8 cellular contexts compared by ENCODE assay signal in genomic region chr13:102773441-102774209, GRCh38. TPM values are rescaled to one million over a fixed set of nuclear protein-coding genes. Genes with fewer than 3 reads are reported as not detected.
DNase-seq lines count a peak whose midpoint lies in the region; ATAC-seq and TF ChIP-seq lines count a peak whose summit lies in the region.

TSS of gene TEX30 (minus strand) at chr13:102773786. CDS start at chr13:102770026, 3,760 bp downstream.

- H3K36me3 ChIP-seq in heart right ventricle: no peaks in the 10 kb centered on the region
- no peaks in the 10 kb centered on the region for H3K36me3 ChIP-seq in prostate gland

- TF ChIP-seq POLR2A in prostate gland (IDR thresholded peaks at IDR 0.05): peak; percentile 63

- H3K4me1 ChIP-seq in heart right ventricle (peaks cover 0 to 30% (median 12%) of the 10 kb centered on the region in 9 donors), prostate gland (replicated peaks) (no peaks in the 10 kb centered on the region)

- peak within 1 kb of the TSS; percentile 32 to 93 (median 83) for H3K27ac ChIP-seq in heart right ventricle
- peak within 1 kb of the TSS; percentile 70 to 74 for H3K27ac ChIP-seq in prostate gland

- in situ Hi-C loops in GM13976 (cut with MboI; ENCODE audit: low sequenced_read_pairs, unreplicated experiment): loop anchor here (10.0 kb wide), 1 partner anchor 179 kb away; the partner anchor contains the start of gene TPP2

- intact Hi-C loops in T-helper 1 cell treated with Interleukin-12 subunit alpha and Interleukin-12 subunit beta and Interleukin-4 antibody, amounts not matched to agents 30 ng/mL and 1 ng/mL, for 36 hours (cut with micrococcal nuclease): loop anchor here (1.0 to 10.0 kb wide), 10 partner anchors 27 to 1149 kb away; partner anchors contain the start of genes ERCC5 and TPP2
- intact Hi-C loops in heart right ventricle (cut with DNase I): loop anchor here in 3 of 10 donors (2.0 to 10.0 kb wide), 3 partner anchors 25 to 179 kb away; partner anchors contain the start of genes TPP2 (in 2 of the 3), BIVM (in 1 of the 3), ERCC5 (in 1 of the 3) and POGLUT2 (in 1 of the 3)
- intact Hi-C loops in prostate gland (cut with DNase I): loop anchor here (2.0 to 5.0 kb wide), 2 partner anchors 73 to 176 kb away; partner anchors contain the start of genes ERCC5 and TPP2

- ATAC-seq in HG02678 (IDR thresholded peaks at IDR 0.05; ENCODE audit: unreplicated experiment) (peak; percentile 90), heart right ventricle (peak; percentile 99 to 100 (median 99))

- peak within 1 kb of the TSS; percentile 63 to 96 (median 86) for H3K4me3 ChIP-seq in heart right ventricle
- H3K4me3 ChIP-seq in prostate gland: peak within 1 kb of the TSS; percentile 63 to 73

- TF ChIP-seq CTCF in GM13976 (IDR thresholded peaks at IDR 0.05; ENCODE audit: borderline replicate concordance, control extremely low read depth, extremely low read depth, insufficient read depth, missing control alignments) (no peak), heart right ventricle (IDR thresholded peaks at IDR 0.05) (peak in 4 of 9 donors; percentile 13 to 23 (median 18)), prostate gland (IDR thresholded peaks at IDR 0.05) (no peak)

- DNase-seq in GM13976 (ENCODE audit: low spot score) (peak; percentile 93), NCI-H128 (lab: John Stamatoyannopoulos, UW; ENCODE audit: unreplicated experiment) (peak; percentile 49), amniotic stem cell (lab: John Stamatoyannopoulos, UW) (peak; percentile 48), heart right ventricle (peak; percentile 81 to 89), prostate gland (ENCODE audit: low spot score) (peak; percentile 66), ureter (ENCODE audit: low spot score) (peak; percentile 81)

- H3K9me3 ChIP-seq in heart right ventricle (no peaks in the 10 kb centered on the region), prostate gland (no peaks in the 10 kb centered on the region)

- no peaks in the 10 kb centered on the region for H3K27me3 ChIP-seq in heart right ventricle
- no peaks in the 10 kb centered on the region for H3K27me3 ChIP-seq in prostate gland (replicated peaks; ENCODE audit: insufficient read depth)

- 1% methylated on average over 67 to 85 of the region's 85 CpGs for WGBS in heart right ventricle, 2 donors
- WGBS in prostate gland: 4% methylated on average over 58 of the region's 85 CpGs

RNA-seq across cellular contexts. Expression of gene TEX30, which starts in this region (rescaled TPM):
- total RNA-seq in T-helper 1 cell treated with Interleukin-12 subunit alpha and Interleukin-12 subunit beta and Interleukin-4 antibody, amounts not matched to agents 30 ng/mL and 1 ng/mL, for 36 hours: 36.4 and 39.5 TPM in 2 replicates
- 10 to 100 TPM in 2 of 10 donors, 1 to 10 TPM in 8; 3.9 to 12.3 (median 7.6) TPM for total RNA-seq in heart right ventricle
- polyA plus RNA-seq in heart right ventricle: 10 to 100 TPM; 12.2 to 12.4 TPM
- total RNA-seq in prostate gland: 10 to 100 TPM in 1 of 2 donors, 1 to 10 TPM in 1; 3.6 to 22.2 TPM
- 4.2 TPM for total RNA-seq in ureter

Comparison
In these comparisons a context has a peak if more than half of its experiments do, and no peak if none do; other contexts are left out.
1. Peak in every context shown above with its lines: DNase-seq, ATAC-seq, H3K4me3 ChIP-seq and H3K27ac ChIP-seq.